In the genomic region with DNA sequence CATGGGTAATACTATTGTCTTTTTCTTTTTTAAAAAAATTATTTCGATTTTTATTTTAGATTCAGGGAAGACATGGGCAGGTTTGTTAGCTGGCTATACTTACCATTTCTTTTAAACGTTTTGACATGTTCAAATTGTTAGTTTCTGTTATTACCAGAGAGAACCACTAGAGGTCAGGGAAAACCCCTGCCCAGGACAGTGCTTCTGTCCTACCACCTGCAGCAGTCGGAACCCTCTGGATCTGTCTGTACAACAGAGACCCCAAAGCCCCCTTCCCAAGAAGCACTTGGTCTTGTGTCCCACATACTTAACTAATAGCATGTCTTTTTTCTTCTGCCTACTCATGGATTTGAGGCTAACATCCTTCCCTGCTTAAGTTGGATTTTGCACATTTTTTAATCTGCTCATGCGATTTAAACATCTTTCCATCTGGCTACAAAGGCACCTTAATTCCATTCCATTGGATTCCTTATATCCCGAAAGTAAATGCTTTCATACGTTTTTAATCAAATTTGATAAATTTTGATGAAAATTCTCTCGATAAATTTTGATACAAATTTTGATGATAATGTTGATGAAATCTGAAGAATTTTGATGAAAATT, we compare ENCODE assay signal across 9 cellular contexts. TPM values are rescaled to one million over a fixed set of nuclear protein-coding genes. Genes with fewer than 3 reads are reported as not detected.
A peak's percentile ranks its signal among the peaks of the same experiment; 100 is the strongest.
DNase-seq lines count a peak whose midpoint lies in the region; ATAC-seq and TF ChIP-seq lines count a peak whose summit lies in the region.
"Had no signal": no experiment of that assay in that cellular context is flagged by ENCODE, and none has a peak within 500 bp of the region (broad histone marks: within the 10 kb centered on the region; RNA-seq: fewer than 3 reads in every experiment).

No MANE protein-coding gene starts in this region.

- H3K79me1 ChIP-seq in mesenchymal stem cell (replicated peaks; ENCODE audit: low read length, poor library complexity, severe bottlenecking): no peaks in the 10 kb centered on the region

- peak; percentile 4 to 12 for DNase-seq in activated CD4-positive, alpha-beta T cell treated with anti-CD3 and anti-CD28 coated beads for 4 hours
- DNase-seq in activated CD4-positive, alpha-beta T cell treated with anti-CD3 and anti-CD28 coated beads for 1 hour: no peak
- DNase-seq in PC-9 (peak in 1 of 2 experiments; percentile 21), coronary artery (ENCODE audit: low spot score) (no peak), mesenchymal stem cell (peak; percentile 51)
- no peak for DNase-seq in activated T-cell treated with anti-CD3 and anti-CD28 coated beads, Interleukin-2, amount 50 U/mL, for 24 hours

- no peak overlapping the region for H2BK12ac ChIP-seq in mesenchymal stem cell (ENCODE audit: low read length in 2 of 2)

- H4K8ac ChIP-seq in mesenchymal stem cell (ENCODE audit: low read length): no peak overlapping the region

- H3K9me3 ChIP-seq in PC-9 (ENCODE audit: insufficient read depth, low read depth): no peaks in the 10 kb centered on the region
- H3K9me3 ChIP-seq in mesenchymal stem cell (ENCODE audit: control insufficient read depth, low read length): no peaks in the 10 kb centered on the region

- H3K4me3 Mint-ChIP-seq in activated T-cell treated with anti-CD3 and anti-CD28 coated beads, Interleukin-2, amount 50 U/mL, for 24 hours: no peak overlapping the region
- H3K4me3 Mint-ChIP-seq: stimulated activated naive CD8-positive, alpha-beta T cell treated with anti-CD3 and anti-CD28 coated beads, Interleukin-15, Interleukin-2, amounts not matched to agents 100 ng/mL and 50 ng/mL, for 24 hours had no signal

- H3K27ac ChIP-seq in PC-9 (no peak overlapping the region), coronary artery (no peak overlapping the region), mesenchymal stem cell (ENCODE audit: low read length, poor library complexity, severe bottlenecking) (no peak overlapping the region)

- H3K36me3 ChIP-seq in PC-9 (ENCODE audit: low read depth): no peaks in the 10 kb centered on the region
- H3K36me3 ChIP-seq in mesenchymal stem cell (ENCODE audit: control insufficient read depth in 1 of 2, insufficient read depth in 2 of 2, low read depth in 1 of 2, low read length in 2 of 2): no peaks in the 10 kb centered on the region

- no peaks in the 10 kb centered on the region for H3K4me1 Mint-ChIP-seq in activated T-cell treated with anti-CD3 and anti-CD28 coated beads, Interleukin-2, amount 50 U/mL, for 24 hours (ENCODE audit: low read depth)

- no peak overlapping the region for H2AFZ ChIP-seq in PC-9
- no peak overlapping the region for H2AFZ ChIP-seq in mesenchymal stem cell (ENCODE audit: low read depth, low read length)

- no peaks in the 10 kb centered on the region for H4K20me1 ChIP-seq in PC-9 (ENCODE audit: insufficient read depth)

- TF ChIP-seq CTCF in PC-9 (conservative IDR thresholded peaks at IDR 0.05) (peak; percentile 85), coronary artery (IDR thresholded peaks at IDR 0.05) (peak; percentile 49)

- H2BK120ac ChIP-seq in mesenchymal stem cell (ENCODE audit: low read depth, low read length): no peak overlapping the region

- H3K27me3 ChIP-seq in PC-9 (ENCODE audit: insufficient read depth, low read depth) (no peaks in the 10 kb centered on the region), mesenchymal stem cell (ENCODE audit: control insufficient read depth in 1 of 2, insufficient read depth in 1 of 2, low read length in 2 of 2) (no peaks in the 10 kb centered on the region)

- H3K27me3 Mint-ChIP-seq in activated T-cell treated with anti-CD3 and anti-CD28 coated beads, Interleukin-2, amount 50 U/mL, for 24 hours: peaks cover 3% of the 10 kb centered on the region
- H3K27me3 Mint-ChIP-seq: stimulated activated naive CD8-positive, alpha-beta T cell treated with anti-CD3 and anti-CD28 coated beads, Interleukin-15, Interleukin-2, amounts not matched to agents 100 ng/mL and 50 ng/mL, for 24 hours had no signal

- H3K4me1 ChIP-seq in PC-9 (replicated peaks; ENCODE audit: insufficient read depth): no peaks in the 10 kb centered on the region
- H3K4me1 ChIP-seq in mesenchymal stem cell (ENCODE audit: control insufficient read depth, insufficient read depth, low read depth, low read length): peaks cover 4% of the 10 kb centered on the region

- no peak overlapping the region for H3K18ac ChIP-seq in mesenchymal stem cell (ENCODE audit: low read depth in 1 of 2, low read length in 2 of 2)

- no TSS peak for BruUV-seq in PC-9 (replicated peaks; lab: Mats Ljungman, UMichigan)

- H2BK5ac ChIP-seq in mesenchymal stem cell (ENCODE audit: low read depth, low read length, poor library complexity, severe bottlenecking): no peak overlapping the region

- H3K79me2 ChIP-seq in PC-9 (ENCODE audit: low read depth): no peaks in the 10 kb centered on the region

- ATAC-seq in GM21526 (IDR thresholded peaks at IDR 0.05; ENCODE audit: low FRiP score, unreplicated experiment) (peak; percentile 86), HG03565 (IDR thresholded peaks at IDR 0.05; ENCODE audit: unreplicated experiment) (peak; percentile 96)

- H2AK5ac ChIP-seq in mesenchymal stem cell (ENCODE audit: low read length, severe bottlenecking): no peak overlapping the region

- H4K91ac ChIP-seq in mesenchymal stem cell (ENCODE audit: low read length): no peak overlapping the region

- H3K27ac Mint-ChIP-seq in activated T-cell treated with anti-CD3 and anti-CD28 coated beads, Interleukin-2, amount 50 U/mL, for 24 hours: no peak overlapping the region
- H3K27ac Mint-ChIP-seq: stimulated activated naive CD8-positive, alpha-beta T cell treated with anti-CD3 and anti-CD28 coated beads, Interleukin-15, Interleukin-2, amounts not matched to agents 100 ng/mL and 50 ng/mL, for 24 hours had no signal

- no peaks in the 10 kb centered on the region for H3K9me3 Mint-ChIP-seq in activated T-cell treated with anti-CD3 and anti-CD28 coated beads, Interleukin-2, amount 50 U/mL, for 24 hours
- H3K9me3 Mint-ChIP-seq: stimulated activated naive CD8-positive, alpha-beta T cell treated with anti-CD3 and anti-CD28 coated beads, Interleukin-15, Interleukin-2, amounts not matched to agents 100 ng/mL and 50 ng/mL, for 24 hours had no signal

- H3K36me3 Mint-ChIP-seq in activated T-cell treated with anti-CD3 and anti-CD28 coated beads, Interleukin-2, amount 50 U/mL, for 24 hours (ENCODE audit: low read depth): no peaks in the 10 kb centered on the region

- no peak overlapping the region for H3K4me3 ChIP-seq in PC-9
- H3K4me3 ChIP-seq in coronary artery: no peak overlapping the region
- H3K4me3 ChIP-seq in mesenchymal stem cell (ENCODE audit: insufficient read depth in 1 of 2, low read depth in 1 of 2, low read length in 2 of 2): no peak overlapping the region

- no peak overlapping the region for H3K9ac ChIP-seq in mesenchymal stem cell (ENCODE audit: low read length)

- no peaks in the 10 kb centered on the region for H3K9me2 ChIP-seq in PC-9 (ENCODE audit: insufficient read depth)

- intact Hi-C loops in PC-9 (cut with micrococcal nuclease; ENCODE audit: unreplicated experiment): loop anchor here (1.0 to 2.0 kb wide), 2 partner anchors 384 to 399 kb away; no protein-coding TSS in a partner anchor

- no peak overlapping the region for H3K14ac ChIP-seq in mesenchymal stem cell (ENCODE audit: low read length in 2 of 2)

- H3F3A ChIP-seq in PC-9 (ENCODE audit: insufficient read depth, low read depth): no peaks in the 10 kb centered on the region

- CTCF ChIA-PET in PC-9 (lab: Charles Lee): no interaction called here

- 46% methylated on average over 4 of the region's 7 CpGs for whole genome bisulfite sequencing in mesenchymal stem cell

- H3K23ac ChIP-seq in mesenchymal stem cell (ENCODE audit: low read length in 2 of 2): no peak overlapping the region

- H2BK15ac ChIP-seq in mesenchymal stem cell (ENCODE audit: low read depth, poor library complexity, severe bottlenecking): no peak overlapping the region

- no peak overlapping the region for H3K4me2 ChIP-seq in PC-9
- no peak overlapping the region for H3K4me2 ChIP-seq in mesenchymal stem cell (ENCODE audit: low read length, poor library complexity, severe bottlenecking)

- H3K4ac ChIP-seq in mesenchymal stem cell (ENCODE audit: low read depth in 1 of 2, low read length in 2 of 2): no peak overlapping the region

- POLR2A ChIA-PET in PC-9 (lab: Charles Lee; ENCODE audit: unreplicated experiment): no interaction called here

RNA-seq across cellular contexts. Expression of a gene that starts 10.0 kb away (rescaled TPM):
- total RNA-seq in PC-9 (2021): 5.6 and 6.5 TPM in 2 replicates
- 3.3 TPM for polyA plus RNA-seq in mesenchymal stem cell (2013, experiment 1 of 2)
- 3.3 TPM for polyA plus RNA-seq in mesenchymal stem cell (2013, experiment 2 of 2)

Comparison
In these comparisons a context has a peak if more than half of its experiments do, and no peak if none do; other contexts are left out.
1. DNase-seq: peak in activated CD4-positive, alpha-beta T cell treated with anti-CD3 and anti-CD28 coated beads for 4 hours (2 of 2) and mesenchymal stem cell (single experiment); none in activated CD4-positive, alpha-beta T cell treated with anti-CD3 and anti-CD28 coated beads for 1 hour (single experiment), coronary artery (single experiment) and activated T-cell treated with anti-CD3 and anti-CD28 coated beads, Interleukin-2, amount 50 U/mL, for 24 hours (single experiment).